11 cellular contexts compared by ENCODE assay signal in the genomic region with DNA sequence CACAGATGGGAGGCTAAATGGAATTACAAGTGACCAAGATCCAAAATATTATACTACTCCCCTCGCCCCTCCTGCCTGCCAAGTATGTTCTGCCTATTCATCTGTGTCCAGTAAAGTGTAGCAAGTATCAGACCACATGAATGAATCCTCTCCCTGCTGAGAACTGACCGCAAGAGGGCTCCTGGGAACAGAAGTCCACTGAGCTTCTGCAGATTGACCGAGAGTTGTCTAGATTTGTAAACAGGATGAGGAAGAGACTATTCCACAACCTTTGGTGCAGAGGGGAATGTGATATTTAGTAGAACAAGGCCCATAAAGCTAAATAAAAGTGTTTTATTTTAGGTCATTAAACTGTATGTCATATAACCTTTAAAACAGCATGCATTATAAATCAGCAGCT.
DNase-seq lines count a peak whose midpoint lies in the region; ATAC-seq and TF ChIP-seq lines count a peak whose summit lies in the region.
"Had no signal": no experiment of that assay in that cellular context is flagged by ENCODE, and none has a peak within 500 bp of the region (broad histone marks: within the 10 kb centered on the region; RNA-seq: fewer than 3 reads in every experiment).

No MANE protein-coding gene starts in this region.

- no peak overlapping the region for H3K4me3 ChIP-seq in foreskin fibroblast (ENCODE audit: low read depth in 1 of 2, low read length in 2 of 2)

- no peak for TF ChIP-seq CTCF in foreskin fibroblast (IDR thresholded peaks at IDR 0.05; ENCODE audit: low read depth, low read length)

- DNase-seq in GM03348 (ENCODE audit: low spot score) (peak; percentile 5), OCI-M1 (lab: John Stamatoyannopoulos, UW) (peak; percentile 40), foreskin fibroblast (peak; percentile 6 to 29), putamen (ENCODE audit: low spot score) (peak; percentile 40), glomerular visceral epithelial cell (ENCODE audit: extremely low spot score) (no peak), NCI-H226 (no peak), T-helper 2 cell (no peak)
- DNase-seq: natural killer cell; NCI-H2081 treated with DMSO at 0.1 percent for 48 hours; stimulated activated CD8-positive, alpha-beta memory T cell treated with anti-CD3 and anti-CD28 coated beads, Interleukin-4, amount 100 ng/mL, for 48 hours had no signal

- ATAC-seq in GM21825 (IDR thresholded peaks at IDR 0.05; ENCODE audit: unreplicated experiment): no peak
- ATAC-seq: natural killer cell had no signal

Comparison
In these comparisons a context has a peak if more than half of its experiments do, and no peak if none do; other contexts are left out.
1. DNase-seq: peak in GM03348 (single experiment), OCI-M1 (single experiment), foreskin fibroblast (2 of 2) and putamen (single experiment); none in glomerular visceral epithelial cell (single experiment), NCI-H226 (single experiment) and T-helper 2 cell (0 of 5).